9 cellular contexts compared by ENCODE assay signal in genomic region chr7:5636914-5637313, GRCh38. TPM values are rescaled to one million over a fixed set of nuclear protein-coding genes. Genes with fewer than 3 reads are reported as not detected.
A peak's percentile ranks its signal among the peaks of the same experiment; 100 is the strongest.
DNase-seq lines count a peak whose midpoint lies in the region; ATAC-seq, FAIRE-seq and TF ChIP-seq lines count a peak whose summit lies in the region.
"Had no signal": no experiment of that assay in that cellular context is flagged by ENCODE, and none has a peak within 500 bp of the region (broad histone marks: within the 10 kb centered on the region; RNA-seq: fewer than 3 reads in every experiment).

No MANE protein-coding gene starts in this region.

- H3K27ac Mint-ChIP-seq in neural progenitor cell = peak overlapping the region; percentile 93
- H3K27ac Mint-ChIP-seq: activated naive CD8-positive, alpha-beta T cell treated with anti-CD3 and anti-CD28 coated beads, Interleukin-2, amount 10 ng/mL, durations not matched to agents 7 days and 5 days had no signal

- DNase-seq in RPMI7951 (ENCODE audit: low read depth) = peak; percentile 93
- peak; percentile 94 for DNase-seq in fibroblast of the aortic adventitia (ENCODE audit: low read depth)
- DNase-seq in neural progenitor cell (ENCODE audit: low spot score) = peak; percentile 36
- DNase-seq in D721Med (ENCODE audit: insufficient read length, low spot score) = no peak
- DNase-seq in activated CD4-positive, CD25-positive, alpha-beta regulatory T cell treated with anti-CD3 and anti-CD28 coated beads, Interleukin-2, amount 50 U/mL, for 72 hours = no peak
- DNase-seq in NAMALWA (ENCODE audit: low spot score) = no peak
- DNase-seq: activated naive CD8-positive, alpha-beta T cell treated with anti-CD3 and anti-CD28 coated beads, Interleukin-2, amount 10 ng/mL, durations not matched to agents 7 days and 5 days had no signal

- ATAC-seq in HG03342 (IDR thresholded peaks at IDR 0.05; ENCODE audit: unreplicated experiment) = no peak

- peaks cover 17% of the 10 kb centered on the region for H3K27me3 Mint-ChIP-seq in neural progenitor cell (ENCODE audit: insufficient read depth, low read depth)
- H3K27me3 Mint-ChIP-seq: activated naive CD8-positive, alpha-beta T cell treated with anti-CD3 and anti-CD28 coated beads, Interleukin-2, amount 10 ng/mL, durations not matched to agents 7 days and 5 days had no signal

- FAIRE-seq in D721Med (lab: Jason Lieb, UNC) = no peak

- H3F3A ChIP-seq in neural progenitor cell (ENCODE audit: low read depth) = peaks cover 69% of the 10 kb centered on the region

- H3K79me2 ChIP-seq in neural progenitor cell (ENCODE audit: low read depth) = no peaks in the 10 kb centered on the region

- H3K27ac ChIP-seq in BLaER1 treated with 17β-estradiol and CSF1 and Interleukin-3, amounts not matched to agents 10 nM and 100 nM = no peak overlapping the region
- H3K27ac ChIP-seq in neural progenitor cell = peak overlapping the region; percentile 82

- H3K4me2 ChIP-seq in BLaER1 treated with 17β-estradiol and CSF1 and Interleukin-3, amounts not matched to agents 10 nM and 100 nM = peak overlapping the region in 9 of 11 experiments; percentile 93 to 99 (median 96); a peak in 17 of 22 replicates
- peak overlapping the region; percentile 54 for H3K4me2 ChIP-seq in neural progenitor cell

- peaks cover 24% of the 10 kb centered on the region for H3K36me3 Mint-ChIP-seq in neural progenitor cell

- H3K9me3 Mint-ChIP-seq in neural progenitor cell = no peaks in the 10 kb centered on the region
- H3K9me3 Mint-ChIP-seq: activated naive CD8-positive, alpha-beta T cell treated with anti-CD3 and anti-CD28 coated beads, Interleukin-2, amount 10 ng/mL, durations not matched to agents 7 days and 5 days had no signal

- H2AFZ ChIP-seq in neural progenitor cell (replicated peaks) = no peak overlapping the region

- H3K4me3 ChIP-seq in BLaER1 treated with 17β-estradiol and CSF1 and Interleukin-3, amounts not matched to agents 10 nM and 100 nM = no peak overlapping the region
- H3K4me3 ChIP-seq in fibroblast of the aortic adventitia (ENCODE audit: low read depth, low read length) (no peak overlapping the region), neural progenitor cell (no peak overlapping the region)

- peaks cover 64% of the 10 kb centered on the region for H3K4me1 Mint-ChIP-seq in neural progenitor cell

- no peaks in the 10 kb centered on the region for H3K27me3 ChIP-seq in BLaER1 treated with 17β-estradiol and CSF1 and Interleukin-3, amounts not matched to agents 10 nM and 100 nM
- no peaks in the 10 kb centered on the region for H3K27me3 ChIP-seq in neural progenitor cell

- peaks cover 0 to 26% (median 0%) of the 10 kb centered on the region in 11 experiments; a peak in 5 of 22 replicates for H4K20me1 ChIP-seq in BLaER1 treated with 17β-estradiol and CSF1 and Interleukin-3, amounts not matched to agents 10 nM and 100 nM
- H4K20me1 ChIP-seq in neural progenitor cell (ENCODE audit: low read depth) = peaks cover 41% of the 10 kb centered on the region

- H3K4me3 Mint-ChIP-seq in neural progenitor cell = peak overlapping the region; percentile 44
- H3K4me3 Mint-ChIP-seq: activated naive CD8-positive, alpha-beta T cell treated with anti-CD3 and anti-CD28 coated beads, Interleukin-2, amount 10 ng/mL, durations not matched to agents 7 days and 5 days had no signal

- peaks cover 40 to 74% (median 56%) of the 10 kb centered on the region in 11 experiments for H3K36me3 ChIP-seq in BLaER1 treated with 17β-estradiol and CSF1 and Interleukin-3, amounts not matched to agents 10 nM and 100 nM
- no peaks in the 10 kb centered on the region for H3K36me3 ChIP-seq in neural progenitor cell

- H3K9me3 ChIP-seq in BLaER1 treated with 17β-estradiol and CSF1 and Interleukin-3, amounts not matched to agents 10 nM and 100 nM (replicated peaks in 1 of 11) = no peaks in the 10 kb centered on the region
- no peaks in the 10 kb centered on the region for H3K9me3 ChIP-seq in neural progenitor cell (ENCODE audit: low read depth)

- H3K9ac ChIP-seq in BLaER1 treated with 17β-estradiol and CSF1 and Interleukin-3, amounts not matched to agents 10 nM and 100 nM = peak overlapping the region in 5 of 11 experiments; percentile 8 to 36 (median 11); a peak in 8 of 22 replicates
- no peak overlapping the region for H3K9ac ChIP-seq in neural progenitor cell

- H3K4me1 ChIP-seq in BLaER1 treated with 17β-estradiol and CSF1 and Interleukin-3, amounts not matched to agents 10 nM and 100 nM = peaks cover 55 to 80% (median 61%) of the 10 kb centered on the region in 10 experiments
- H3K4me1 ChIP-seq in neural progenitor cell = peaks cover 59% of the 10 kb centered on the region

- TF ChIP-seq CTCF in fibroblast of the aortic adventitia (IDR thresholded peaks at IDR 0.05; ENCODE audit: insufficient read depth, low read length) (no peak), neural progenitor cell (IDR thresholded peaks at IDR 0.05) (no peak), D721Med (IDR thresholded peaks at IDR 0.05; ENCODE audit: insufficient read depth, missing control alignments) (no peak)

RNA-seq across cellular contexts. Expression of gene FSCN1, which starts 44.3 kb away (rescaled TPM):
- 78.6 and 103 TPM in 2 replicates for total RNA-seq in RPMI7951 (2014; rRNA removed; shearing (Covaris generic))
- total RNA-seq in fibroblast of the aortic adventitia (ENCODE audit: low replicate concordance) = 105 and 213 TPM in 2 replicates
- total RNA-seq in neural progenitor cell (ENCODE audit: low replicate concordance) = 76.3 and 256 TPM in 2 replicates

Comparison
In these comparisons a context has a peak if more than half of its experiments do, and no peak if none do; other contexts are left out.
1. DNase-seq: peak in RPMI7951 (single experiment), fibroblast of the aortic adventitia (single experiment) and neural progenitor cell (single experiment); none in D721Med (single experiment), activated CD4-positive, CD25-positive, alpha-beta regulatory T cell treated with anti-CD3 and anti-CD28 coated beads, Interleukin-2, amount 50 U/mL, for 72 hours (single experiment) and NAMALWA (single experiment).